ENCODE assay signal across 8 cellular contexts in the genomic region with DNA sequence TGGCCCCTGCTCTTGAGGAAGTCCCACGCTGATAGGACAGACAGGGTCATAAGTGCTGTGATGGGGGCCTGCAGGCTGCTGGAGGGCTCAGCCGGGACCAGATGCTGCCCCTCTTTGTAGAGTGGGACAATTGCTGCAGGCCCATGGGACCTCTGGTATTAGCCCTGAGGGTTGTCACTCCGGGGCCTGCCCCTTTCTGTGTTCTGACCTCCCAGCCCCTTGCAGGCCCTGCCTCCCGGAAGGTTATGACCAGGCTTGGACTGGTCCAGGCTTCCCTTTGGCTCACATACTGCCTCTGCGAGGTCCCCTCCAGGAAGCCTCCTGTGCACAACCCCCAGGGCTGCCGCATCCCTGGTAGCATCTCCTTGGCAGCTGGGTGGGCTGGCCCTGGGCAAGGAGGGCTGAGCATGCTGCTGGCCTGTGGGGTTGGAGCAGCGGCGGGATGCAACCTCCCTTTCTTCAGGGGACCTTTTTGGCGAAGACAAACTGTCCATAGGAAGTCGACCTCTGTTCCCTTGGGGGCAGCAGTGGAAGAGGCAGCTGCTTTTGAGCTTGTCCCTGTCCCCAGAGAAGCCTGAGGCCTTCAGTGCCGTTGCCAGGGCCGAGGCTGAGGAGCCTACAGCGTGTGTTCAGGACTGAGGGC. TPM values are rescaled to one million over a fixed set of nuclear protein-coding genes. Genes with fewer than 3 reads are reported as not detected.
DNase-seq lines count a peak whose midpoint lies in the region; ATAC-seq and TF ChIP-seq lines count a peak whose summit lies in the region.

No MANE protein-coding gene starts in this region.

- peaks cover 12% of the 10 kb centered on the region for H3K36me3 ChIP-seq in mammary epithelial cell (ENCODE audit: insufficient read depth, low read length)

- H4K20me1 ChIP-seq in mammary epithelial cell (ENCODE audit: insufficient read depth, low read length), result no peaks in the 10 kb centered on the region

- H2AFZ ChIP-seq in mammary epithelial cell (ENCODE audit: low read depth, low read length), result peak overlapping the region; percentile 27

- H3K27me3 ChIP-seq in mammary epithelial cell (ENCODE audit: insufficient read depth, low read length), result no peaks in the 10 kb centered on the region

- no peak overlapping the region for H3K27ac ChIP-seq in mammary epithelial cell (ENCODE audit: insufficient read depth, low read depth, low read length)

- peaks cover 14 to 42% of the 10 kb centered on the region in 2 donors for H3K4me1 Mint-ChIP-seq in natural killer cell

- peak overlapping the region; percentile 98 to 99 for H3K27ac Mint-ChIP-seq in natural killer cell

- no peaks in the 10 kb centered on the region for H3K9me3 Mint-ChIP-seq in natural killer cell

- no peaks in the 10 kb centered on the region for H3K27me3 Mint-ChIP-seq in natural killer cell (ENCODE audit: low read depth in 2 of 2)

- no peak overlapping the region for H3K9ac ChIP-seq in mammary epithelial cell (ENCODE audit: insufficient read depth, low read length)

- ATAC-seq in HG02885 (IDR thresholded peaks at IDR 0.05; ENCODE audit: poor library complexity, unreplicated experiment), result peak; percentile 7
- no peak for ATAC-seq in natural killer cell
- no peak for ATAC-seq in GM21576 (IDR thresholded peaks at IDR 0.05; ENCODE audit: unreplicated experiment)

- H3K36me3 Mint-ChIP-seq in natural killer cell, result no peaks in the 10 kb centered on the region

- peak overlapping the region; percentile 89 for H3K4me3 Mint-ChIP-seq in natural killer cell

- BruUV-seq in mammary epithelial cell (replicated peaks; lab: Mats Ljungman, UMichigan), result no TSS peak

- in situ Hi-C loops in mammary epithelial cell (cut with MboI; ENCODE audit: low sequenced_read_pairs in 2 of 2), result no loop called here

- CTCF ChIA-PET in mammary epithelial cell (lab: Charles Lee; ENCODE audit: low non-redundant PET), result no interaction called here

- TF ChIP-seq CTCF in mammary epithelial cell (conservative IDR thresholded peaks at IDR 0.05 in 1 of 2, IDR thresholded peaks at IDR 0.05 in 1 of 2; ENCODE audit: extremely low read depth in 1 of 2, insufficient read depth in 1 of 2, low read depth in 1 of 2, low read length in 2 of 2) (no peak), natural killer cell (IDR thresholded peaks at IDR 0.05) (no peak)

- dilution Hi-C loops in mammary epithelial cell (cut with HindIII; ENCODE audit: low sequenced_read_pairs), result no loop called here

- H3K4me1 ChIP-seq in mammary epithelial cell (ENCODE audit: insufficient read depth, low read length), result peaks cover 31% of the 10 kb centered on the region

- peaks cover 15% of the 10 kb centered on the region for H3K79me2 ChIP-seq in mammary epithelial cell (ENCODE audit: insufficient read depth, low read length)

- DNase-seq in ELF-1 (ENCODE audit: low read depth, low spot score) (peak; percentile 71), mammary epithelial cell (no peak), natural killer cell (no peak), GM19240 (ENCODE audit: insufficient read length, low spot score) (no peak), NCI-H1105 (lab: John Stamatoyannopoulos, UW) (no peak), NCI-H128 (lab: John Stamatoyannopoulos, UW; ENCODE audit: unreplicated experiment) (no peak)

- intact Hi-C loops in mammary epithelial cell (cut with micrococcal nuclease), result no loop called here
- intact Hi-C loops in natural killer cell (cut with micrococcal nuclease), result loop anchor here (5.0 kb wide), 1 partner anchor 80 kb away; a partner anchor contains a TSS

- no peak overlapping the region for H3K4me3 ChIP-seq in mammary epithelial cell (replicated peaks in 1 of 3; ENCODE audit: insufficient read depth in 1 of 3, low read depth in 2 of 3, low read length in 3 of 3)

- WGBS in mammary epithelial cell (ENCODE audit: low coverage, missing lambda C conversion rate), result 56% methylated on average over 10 of the region's 13 CpGs

- H3K9me3 ChIP-seq in mammary epithelial cell (replicated peaks; ENCODE audit: insufficient read depth, low read length), result peaks cover 12% of the 10 kb centered on the region

- H3K4me2 ChIP-seq in mammary epithelial cell (ENCODE audit: insufficient read depth, low read depth, low read length), result peak overlapping the region; percentile 85

RNA-seq across cellular contexts. Expression of a gene that starts 8.8 kb away (rescaled TPM):
- total RNA-seq in mammary epithelial cell, result 10 to 100 TPM; 23.8 to 31.0 TPM
- polyA plus RNA-seq in mammary epithelial cell, result 28.3 TPM
- polyA minus RNA-seq in mammary epithelial cell, result 103 TPM
- total RNA-seq in natural killer cell, result 10 to 100 TPM; 54.0 to 66.0 (median 55.0) TPM
